Comparison of ENCODE assay signal across 17 cellular contexts in genomic region chr18:55353391-55353790, GRCh38.
DNase-seq lines count a peak whose midpoint lies in the region; ATAC-seq and TF ChIP-seq lines count a peak whose summit lies in the region.
"Had no signal": no experiment of that assay in that cellular context is flagged by ENCODE, and none has a peak within 500 bp of the region (broad histone marks: within the 10 kb centered on the region; RNA-seq: fewer than 3 reads in every experiment).

No MANE protein-coding gene starts in this region.

- peak overlapping the region; percentile 25 for H3K4me3 ChIP-seq in OCI-LY3 (ENCODE audit: low read length)
- peak overlapping the region in 32 of 59 donors; percentile 1 to 62 (median 33) for H3K4me3 ChIP-seq in dorsolateral prefrontal cortex

- H3K4me1 ChIP-seq in OCI-LY3 (ENCODE audit: low read length) = peaks cover 87% of the 10 kb centered on the region

- ATAC-seq in HG03135 (IDR thresholded peaks at IDR 0.05; ENCODE audit: unreplicated experiment) = no peak

- no peaks in the 10 kb centered on the region for H3K27me3 ChIP-seq in OCI-LY3 (ENCODE audit: low read depth, low read length)
- H3K27me3 ChIP-seq in dorsolateral prefrontal cortex = no peaks in the 10 kb centered on the region
- H3K27me3 ChIP-seq in layer of hippocampus (ENCODE audit: control insufficient read depth, insufficient read depth, low read length) = no peaks in the 10 kb centered on the region

- H4K20me1 ChIP-seq in OCI-LY3 (ENCODE audit: insufficient read depth, low read length) = peaks cover 98% of the 10 kb centered on the region

- H3K27ac ChIP-seq in OCI-LY3 (ENCODE audit: low read length) (peak overlapping the region; percentile 55), dorsolateral prefrontal cortex (peak overlapping the region; percentile 60 to 100 (median 95)), layer of hippocampus (ENCODE audit: low read depth, low read length) (peak overlapping the region; percentile 73), substantia nigra (ENCODE audit: low read depth, low read length, poor library complexity, severe bottlenecking) (peak overlapping the region; percentile 75)

- peak overlapping the region; percentile 16 for H3K9ac ChIP-seq in OCI-LY3 (ENCODE audit: low read length)

- H3K36me3 ChIP-seq in OCI-LY3 (replicated peaks; ENCODE audit: low read depth, low read length) = peaks cover 35% of the 10 kb centered on the region

- no peak overlapping the region for H2AFZ ChIP-seq in OCI-LY3 (ENCODE audit: low read depth, low read length)

- TF ChIP-seq CTCF in OCI-LY3 (IDR thresholded peaks at IDR 0.05; ENCODE audit: low read depth, low read length) = no peak
- TF ChIP-seq CTCF in dorsolateral prefrontal cortex (IDR thresholded peaks at IDR 0.05 in 54 of 56, conservative IDR thresholded peaks at IDR 0.05 in 2 of 56; ENCODE audit: low read depth in 1 of 56, partially characterized antibody in 56 of 56) = no peak
- TF ChIP-seq CTCF in GM20000 (IDR thresholded peaks at IDR 0.05; ENCODE audit: extremely low read depth, missing control alignments) = no peak

- DNase-seq in dorsolateral prefrontal cortex = no peak
- no peak for DNase-seq in substantia nigra (lab: John Stamatoyannopoulos, UW)
- no peak for DNase-seq in iPS-NIHi11 (ENCODE audit: low spot score)
- DNase-seq in GM20000 (ENCODE audit: low spot score) = no peak
- DNase-seq: ACHN; H7; HFFc6; Karpas-422; NCI-H1092 treated with DMSO at 0.1 percent for 48 hours; NCI-H146; NCI-H2081; NCI-H446 treated with DMSO at 0.1 percent for 48 hours; NK-92 treated with Interleukin-12 subunit alpha and Interleukin-12 subunit beta, amount 100 ng/mL, for 24 hours; Right ventricle myocardium superior had no signal

- peak overlapping the region; percentile 50 for H3K4me2 ChIP-seq in OCI-LY3 (ENCODE audit: low read length)

- peaks cover 100% of the 10 kb centered on the region for H3K79me2 ChIP-seq in OCI-LY3 (ENCODE audit: low read length)

- no peaks in the 10 kb centered on the region for H3K9me3 ChIP-seq in OCI-LY3 (ENCODE audit: insufficient read depth, low read length)

- intact Hi-C loops in dorsolateral prefrontal cortex (cut with DNase I) = loop anchor here (5.0 to 10.0 kb wide), 2 partner anchors 34 to 431 kb away; no protein-coding TSS in a partner anchor
